In the genomic region with DNA sequence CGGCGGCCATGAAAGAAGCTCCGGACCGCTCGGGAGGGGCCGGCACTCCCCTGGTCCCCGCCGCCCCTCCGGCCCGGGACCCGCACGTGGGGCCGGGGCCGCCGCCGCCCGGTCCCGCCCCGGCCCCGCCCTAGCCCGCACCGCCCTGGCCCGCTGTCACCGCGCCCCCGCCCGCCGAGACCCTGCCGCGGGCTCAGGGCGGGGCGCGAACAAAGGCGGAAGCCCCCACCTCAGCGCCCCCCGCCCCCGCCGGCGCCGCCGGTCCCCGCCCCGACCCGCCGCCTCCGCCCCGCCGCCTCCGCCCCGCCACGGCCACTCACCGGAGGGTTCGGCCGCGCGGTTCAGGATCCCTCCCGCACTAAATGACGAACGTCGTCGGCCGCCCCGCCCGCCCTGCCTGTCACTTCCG, we compare ENCODE assay signal across 8 cellular contexts. TPM values are rescaled to one million over a fixed set of nuclear protein-coding genes. Genes with fewer than 3 reads are reported as not detected.
DNase-seq lines count a peak whose midpoint lies in the region; ATAC-seq and TF ChIP-seq lines count a peak whose summit lies in the region.

A gene (minus strand): TSS at position 360 of the 409 bp plus-strand sequence. CDS start 1,407 bp downstream, outside the sequence.

- no peaks in the 10 kb centered on the region for H3K27me3 ChIP-seq in CD4-positive, alpha-beta T cell (ENCODE audit: control insufficient read depth, insufficient read depth, low read length)
- H3K27me3 ChIP-seq in effector memory CD4-positive, alpha-beta T cell (replicated peaks; ENCODE audit: control insufficient read depth, insufficient read depth, low read length, poor library complexity, severe bottlenecking) = no peaks in the 10 kb centered on the region
- no peaks in the 10 kb centered on the region for H3K27me3 ChIP-seq in mucosa of rectum (ENCODE audit: control insufficient read depth in 2 of 2, insufficient read depth in 2 of 2, low read length in 2 of 2)

- peaks cover 55% of the 10 kb centered on the region for H3K36me3 Mint-ChIP-seq in CD4-positive, alpha-beta T cell (ENCODE audit: low read depth)

- peak within 1 kb of the TSS; percentile 90 for H3K4me3 Mint-ChIP-seq in CD4-positive, alpha-beta T cell

- DNase-seq in CD4-positive, alpha-beta T cell = no peak
- DNase-seq in NCI-H460 (ENCODE audit: extremely low read depth, low read depth) (no peak), HK-2 (ENCODE audit: unreplicated experiment) (no peak), midbrain (lab: John Stamatoyannopoulos, UW) (no peak)
- DNase-seq in effector memory CD4-positive, alpha-beta T cell = no peak
- DNase-seq in stimulated activated naive CD4-positive, alpha-beta T cell treated with Interleukin-2 at 50 U/mL for 16 hours (lab: John Stamatoyannopoulos, UW) = no peak

- H3K27ac Mint-ChIP-seq in CD4-positive, alpha-beta T cell = peak within 1 kb of the TSS; percentile 95

- no peak for TF ChIP-seq CTCF in CD4-positive, alpha-beta T cell (IDR thresholded peaks at IDR 0.05)

- peaks cover 45% of the 10 kb centered on the region for H3K4me1 ChIP-seq in effector memory CD4-positive, alpha-beta T cell (ENCODE audit: control insufficient read depth, insufficient read depth, low read length, poor library complexity, severe bottlenecking)
- H3K4me1 ChIP-seq in mucosa of rectum (ENCODE audit: control insufficient read depth in 2 of 2, insufficient read depth in 2 of 2, low read length in 2 of 2) = peaks cover 47 to 50% of the 10 kb centered on the region in 2 donors

- CTCF ChIA-PET in CD4-positive, alpha-beta T cell (lab: Charles Lee) = interaction anchor here (1.4 kb wide), 1 partner anchor 9 kb away, joined by 4 read pairs; no protein-coding TSS in a partner anchor

- peaks cover 24% of the 10 kb centered on the region for H3K36me3 ChIP-seq in effector memory CD4-positive, alpha-beta T cell (ENCODE audit: control insufficient read depth, insufficient read depth, low read length)
- H3K36me3 ChIP-seq in mucosa of rectum (ENCODE audit: control insufficient read depth in 2 of 2, insufficient read depth in 2 of 2, low read length in 2 of 2) = peaks cover 10 to 12% of the 10 kb centered on the region in 2 donors

- peak within 1 kb of the TSS; percentile 93 to 99 for H3K9ac ChIP-seq in mucosa of rectum (ENCODE audit: low read depth in 1 of 2, low read length in 2 of 2)

- intact Hi-C loops in CD4-positive, alpha-beta T cell (cut with DNase I, micrococcal nuclease) = loop anchor here (1.0 to 5.0 kb wide), 7 partner anchors 10 to 586 kb away; a partner anchor contains a TSS

- ATAC-seq in CD4-positive, alpha-beta T cell (ENCODE audit: poor library complexity) = peak; percentile 63
- ATAC-seq in GM21717 (IDR thresholded peaks at IDR 0.05; ENCODE audit: unreplicated experiment) = peak; percentile 24

- POLR2A ChIA-PET in CD4-positive, alpha-beta T cell (lab: Charles Lee) = interaction anchor here (0.6 to 4.6 kb wide), 12 partner anchors 9 to 548 kb away, joined by 3 to 63 read pairs (median 6); a partner anchor contains a TSS

- H3K4me1 Mint-ChIP-seq in CD4-positive, alpha-beta T cell (ENCODE audit: low read depth) = peaks cover 45% of the 10 kb centered on the region

- no peaks in the 10 kb centered on the region for H3K9me3 ChIP-seq in CD4-positive, alpha-beta T cell (ENCODE audit: control insufficient read depth, low read length)
- no peaks in the 10 kb centered on the region for H3K9me3 ChIP-seq in effector memory CD4-positive, alpha-beta T cell (ENCODE audit: control insufficient read depth, low read length)
- H3K9me3 ChIP-seq in mucosa of rectum (ENCODE audit: control insufficient read depth in 2 of 2, low read length in 2 of 2) = no peaks in the 10 kb centered on the region

- peak within 1 kb of the TSS; percentile 67 for H3K4me3 ChIP-seq in effector memory CD4-positive, alpha-beta T cell (ENCODE audit: insufficient read depth, low read depth, low read length, poor library complexity, severe bottlenecking)
- peak within 1 kb of the TSS; percentile 85 to 94 for H3K4me3 ChIP-seq in mucosa of rectum (ENCODE audit: low read length in 2 of 2)

- H3K9me3 Mint-ChIP-seq in CD4-positive, alpha-beta T cell = no peaks in the 10 kb centered on the region

- no peaks in the 10 kb centered on the region for H3K27me3 Mint-ChIP-seq in CD4-positive, alpha-beta T cell

- H3K27ac ChIP-seq in CD4-positive, alpha-beta T cell (ENCODE audit: low read depth, low read length) = peak within 1 kb of the TSS; percentile 98
- peak within 1 kb of the TSS; percentile 95 for H3K27ac ChIP-seq in effector memory CD4-positive, alpha-beta T cell (ENCODE audit: insufficient read depth, low read length, poor library complexity, severe bottlenecking)
- peak within 1 kb of the TSS; percentile 96 to 98 for H3K27ac ChIP-seq in mucosa of rectum (ENCODE audit: low read depth in 2 of 2, low read length in 2 of 2)

RNA-seq across cellular contexts. Expression of the gene that starts here (rescaled TPM):
- 100 to 1,000 TPM; 706 to 715 TPM for total RNA-seq in CD4-positive, alpha-beta T cell
- total RNA-seq in NCI-H460 (2014; rRNA removed; shearing (Covaris generic)) = 175 and 178 TPM in 2 replicates
- polyA plus RNA-seq in NCI-H460 (2014; cell fraction: nucleus; rRNA removed) = 228 and 245 TPM in 2 replicates
